In genomic region chr7:71323726-71324125, GRCh38 we compare ENCODE assay signal across 22 cellular contexts.
DNase-seq lines count a peak whose midpoint lies in the region; ATAC-seq, FAIRE-seq and TF ChIP-seq lines count a peak whose summit lies in the region.
"Had no signal": no experiment of that assay in that cellular context is flagged by ENCODE, and none has a peak within 500 bp of the region (broad histone marks: within the 10 kb centered on the region; RNA-seq: fewer than 3 reads in every experiment).

No MANE protein-coding gene starts in this region.

- no peak for TF ChIP-seq POLR2A in GM12891 (IDR thresholded peaks at IDR 0.05; ENCODE audit: low read depth, low read length)

- FAIRE-seq in urothelium cell line (lab: Jason Lieb, UNC) (no peak), GM12891 (lab: Jason Lieb, UNC) (no peak)
- FAIRE-seq: A204.1, G401.6, GM19239, H1 had no signal

- CTCF ChIA-PET in activated naive CD4-positive, alpha-beta T cell treated with anti-CD3 and anti-CD28 coated beads, Interleukin-2, amount 10 ng/mL, durations not matched to agents 7 days and 5 days (lab: Charles Lee), result no interaction called here
- CTCF ChIA-PET in activated naive CD4-positive, alpha-beta T cell treated with anti-CD3 and anti-CD28 coated beads for 36 hours (lab: Charles Lee), result no interaction called here
- CTCF ChIA-PET in WTC11 (lab: Charles Lee), result interaction anchor here (0.7 kb wide), 1 partner anchor 61 kb away, joined by 3 read pairs; no protein-coding TSS in a partner anchor

- no peak overlapping the region for H3K27ac ChIP-seq in lower lobe of right lung
- H3K27ac ChIP-seq: 22Rv1, BLaER1, C4-2B, GM23248 had no signal

- H3K27me3 Mint-ChIP-seq in activated naive CD4-positive, alpha-beta T cell treated with anti-CD3 and anti-CD28 coated beads, Interleukin-2, amount 10 ng/mL, durations not matched to agents 7 days and 5 days, result no peaks in the 10 kb centered on the region
- no peaks in the 10 kb centered on the region for H3K27me3 Mint-ChIP-seq in activated naive CD4-positive, alpha-beta T cell treated with anti-CD3 and anti-CD28 coated beads for 36 hours (ENCODE audit: low read depth)
- H3K27me3 Mint-ChIP-seq in WTC11 (ENCODE audit: low read depth), result no peaks in the 10 kb centered on the region
- H3K27me3 Mint-ChIP-seq: B cell; CD4-positive, CD25-positive, alpha-beta regulatory T cell had no signal

- no peak for DNase-seq in activated naive CD4-positive, alpha-beta T cell treated with anti-CD3 and anti-CD28 coated beads, Interleukin-2, amount 10 ng/mL, durations not matched to agents 7 days and 5 days
- DNase-seq in activated naive CD4-positive, alpha-beta T cell treated with anti-CD3 and anti-CD28 coated beads for 36 hours, result no peak
- no peak for DNase-seq in WTC11 (ENCODE audit: low spot score)
- DNase-seq in urothelium cell line (ENCODE audit: low spot score), result peak; percentile 28
- no peak for DNase-seq in lower lobe of right lung
- DNase-seq in GM12891 (ENCODE audit: insufficient read length, low spot score), result no peak
- DNase-seq: Caco-2; CD4-positive, CD25-positive, alpha-beta regulatory T cell; CD8-positive, alpha-beta T cell; DMS153; DND-41; GM23248; H7; HCEC 1CT had no signal

- H3K36me3 Mint-ChIP-seq in activated naive CD4-positive, alpha-beta T cell treated with anti-CD3 and anti-CD28 coated beads, Interleukin-2, amount 10 ng/mL, durations not matched to agents 7 days and 5 days, result no peaks in the 10 kb centered on the region
- H3K36me3 Mint-ChIP-seq in activated naive CD4-positive, alpha-beta T cell treated with anti-CD3 and anti-CD28 coated beads for 36 hours (ENCODE audit: low read depth), result no peaks in the 10 kb centered on the region
- H3K36me3 Mint-ChIP-seq in WTC11, result peaks cover 9% of the 10 kb centered on the region; the same call in 1 of the 2 replicates
- H3K36me3 Mint-ChIP-seq: CD4-positive, CD25-positive, alpha-beta regulatory T cell; CD8-positive, alpha-beta T cell had no signal

- intact Hi-C loops in activated naive CD4-positive, alpha-beta T cell treated with anti-CD3 and anti-CD28 coated beads for 36 hours (cut with micrococcal nuclease), result no loop called here
- intact Hi-C loops in lower lobe of right lung (cut with DNase I), result no loop called here

- POLR2A ChIA-PET in WTC11 (lab: Charles Lee), result no interaction called here

- H3K4me3 ChIP-seq in lower lobe of right lung, result no peak overlapping the region
- H3K4me3 ChIP-seq: BLaER1, GM23248 had no signal

- no peaks in the 10 kb centered on the region for H3K4me1 ChIP-seq in lower lobe of right lung
- H3K4me1 ChIP-seq: BLaER1, Caco-2 had no signal

- no peaks in the 10 kb centered on the region for H3K27me3 ChIP-seq in lower lobe of right lung (ENCODE audit: low read depth)
- H3K27me3 ChIP-seq: BLaER1 had no signal

- H3K4me1 Mint-ChIP-seq in activated naive CD4-positive, alpha-beta T cell treated with anti-CD3 and anti-CD28 coated beads, Interleukin-2, amount 10 ng/mL, durations not matched to agents 7 days and 5 days, result no peaks in the 10 kb centered on the region
- no peaks in the 10 kb centered on the region for H3K4me1 Mint-ChIP-seq in activated naive CD4-positive, alpha-beta T cell treated with anti-CD3 and anti-CD28 coated beads for 36 hours (ENCODE audit: low read depth)
- peaks cover 64% of the 10 kb centered on the region for H3K4me1 Mint-ChIP-seq in WTC11
- H3K4me1 Mint-ChIP-seq: B cell; CD4-positive, CD25-positive, alpha-beta regulatory T cell had no signal

- H3K36me3 ChIP-seq in lower lobe of right lung, result no peaks in the 10 kb centered on the region
- H3K36me3 ChIP-seq: BLaER1 had no signal

- ATAC-seq in WTC11 (no peak), lower lobe of right lung (no peak)
- ATAC-seq: CD8-positive, alpha-beta T cell had no signal

- no peak overlapping the region for H3K4me3 Mint-ChIP-seq in activated naive CD4-positive, alpha-beta T cell treated with anti-CD3 and anti-CD28 coated beads, Interleukin-2, amount 10 ng/mL, durations not matched to agents 7 days and 5 days
- no peak overlapping the region for H3K4me3 Mint-ChIP-seq in activated naive CD4-positive, alpha-beta T cell treated with anti-CD3 and anti-CD28 coated beads for 36 hours
- no peak overlapping the region for H3K4me3 Mint-ChIP-seq in WTC11
- H3K4me3 Mint-ChIP-seq: B cell; CD4-positive, CD25-positive, alpha-beta regulatory T cell; CD8-positive, alpha-beta T cell had no signal

- H3K9me3 ChIP-seq in lower lobe of right lung, result no peaks in the 10 kb centered on the region
- H3K9me3 ChIP-seq: BLaER1, Caco-2 had no signal

- peaks cover 24% of the 10 kb centered on the region for H3K9me3 Mint-ChIP-seq in activated naive CD4-positive, alpha-beta T cell treated with anti-CD3 and anti-CD28 coated beads, Interleukin-2, amount 10 ng/mL, durations not matched to agents 7 days and 5 days
- H3K9me3 Mint-ChIP-seq in activated naive CD4-positive, alpha-beta T cell treated with anti-CD3 and anti-CD28 coated beads for 36 hours, result peaks cover 11% of the 10 kb centered on the region
- peaks cover 18% of the 10 kb centered on the region for H3K9me3 Mint-ChIP-seq in WTC11

- TF ChIP-seq CTCF in WTC11 (IDR thresholded peaks at IDR 0.05) (no peak), lower lobe of right lung (IDR thresholded peaks at IDR 0.05) (no peak)

- H3K27ac Mint-ChIP-seq in activated naive CD4-positive, alpha-beta T cell treated with anti-CD3 and anti-CD28 coated beads, Interleukin-2, amount 10 ng/mL, durations not matched to agents 7 days and 5 days, result peak overlapping the region; percentile 34
- H3K27ac Mint-ChIP-seq in activated naive CD4-positive, alpha-beta T cell treated with anti-CD3 and anti-CD28 coated beads for 36 hours, result no peak overlapping the region
- H3K27ac Mint-ChIP-seq in WTC11, result peak overlapping the region; percentile 78
- H3K27ac Mint-ChIP-seq: B cell; CD4-positive, CD25-positive, alpha-beta regulatory T cell; CD8-positive, alpha-beta T cell had no signal

TF ChIP-seq in WTC11, 78 proteins besides CTCF, POLR2A, EP300 and RAD21 (continues in another document):
- TF ChIP-seq JUN (CRISPR knock-in tag; IDR thresholded peaks at IDR 0.05), result no peak
- no peak for TF ChIP-seq ZNF219 (CRISPR knock-in tag; IDR thresholded peaks at IDR 0.05; ENCODE audit: borderline replicate concordance)
- no peak for TF ChIP-seq ZNF512 (CRISPR knock-in tag; IDR thresholded peaks at IDR 0.05; ENCODE audit: borderline replicate concordance)

TF ChIP-seq in GM12891, 5 proteins besides CTCF, POLR2A, EP300 and RAD21:
- TF ChIP-seq POLR2AphosphoS5 (IDR thresholded peaks at IDR 0.05; ENCODE audit: low read depth, low read length) (no peak), SPI1 (IDR thresholded peaks at IDR 0.05; ENCODE audit: low read depth, low read length) (no peak), PAX5 (IDR thresholded peaks at IDR 0.05; ENCODE audit: insufficient read depth, low read length, severe bottlenecking) (no peak), TAF1 (IDR thresholded peaks at IDR 0.05; ENCODE audit: low read depth, low read length) (no peak), POU2F2 (IDR thresholded peaks at IDR 0.05; ENCODE audit: low read depth, low read length) (no peak)
